In the genomic region with DNA sequence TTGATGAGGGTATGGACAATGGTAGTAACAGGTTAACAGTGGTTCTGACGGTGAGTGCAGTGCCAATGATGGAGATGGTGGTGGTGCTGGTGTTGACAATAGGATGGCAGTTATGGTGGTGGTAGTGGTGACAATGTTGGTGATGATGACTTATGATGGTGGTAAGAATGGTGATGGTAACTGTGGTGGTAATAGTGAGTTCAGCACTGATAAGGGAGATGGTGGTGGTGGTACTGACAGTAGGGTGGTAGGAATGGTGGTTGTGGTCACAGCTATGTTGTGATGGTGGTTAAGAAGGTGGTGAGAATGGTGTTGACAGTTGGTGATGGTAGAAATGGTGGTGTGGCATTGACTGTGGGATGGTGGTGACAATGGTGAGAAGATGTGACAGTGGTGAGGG, we compare ENCODE assay signal across 20 cellular contexts. TPM values are rescaled to one million over a fixed set of nuclear protein-coding genes. Genes with fewer than 3 reads are reported as not detected.
DNase-seq lines count a peak whose midpoint lies in the region; ATAC-seq, FAIRE-seq and TF ChIP-seq lines count a peak whose summit lies in the region.
"Had no signal": no experiment of that assay in that cellular context is flagged by ENCODE, and none has a peak within 500 bp of the region (broad histone marks: within the 10 kb centered on the region; RNA-seq: fewer than 3 reads in every experiment).

No MANE protein-coding gene starts in this region.

- H2AFZ ChIP-seq in HepG2 (ENCODE audit: low read length) (no peak overlapping the region), H1 (ENCODE audit: low read length) (no peak overlapping the region), neural progenitor cell (replicated peaks) (no peak overlapping the region)
- H2AFZ ChIP-seq: GM23248 had no signal

- no peak overlapping the region for H3K23ac ChIP-seq in H1 (ENCODE audit: insufficient read length)

- peaks cover 4% of the 10 kb centered on the region; the same call in 1 of the 2 replicates for H3K23me2 ChIP-seq in H1 (ENCODE audit: low read depth, low read length)

- H3K4me3 ChIP-seq in HepG2 (replicated peaks in 1 of 3; ENCODE audit: insufficient read depth in 1 of 3, low read depth in 2 of 3, low read length in 3 of 3) (no peak overlapping the region), right lobe of liver (no peak overlapping the region), H1 (ENCODE audit: extremely low read depth in 1 of 4, insufficient read depth in 2 of 4, low read depth in 3 of 4, low read length in 4 of 4) (no peak overlapping the region), neural progenitor cell (no peak overlapping the region)
- H3K4me3 ChIP-seq: GM23248 had no signal

- H3K27me3 ChIP-seq in HepG2 (ENCODE audit: control insufficient read depth in 1 of 2, insufficient read depth in 2 of 2, low read length in 2 of 2) = peaks cover 0 to 6% of the 10 kb centered on the region in 2 experiments; a peak in 2 of 5 replicates
- H3K27me3 ChIP-seq in right lobe of liver = no peaks in the 10 kb centered on the region
- no peaks in the 10 kb centered on the region; a peak in 1 of 7 replicates for H3K27me3 ChIP-seq in H1 (replicated peaks in 1 of 4; ENCODE audit: control insufficient read depth in 3 of 4, extremely low read depth in 1 of 4, insufficient read depth in 3 of 4, low read length in 3 of 4)
- H3K27me3 ChIP-seq in neural progenitor cell = no peaks in the 10 kb centered on the region

- no peaks in the 10 kb centered on the region for H3K36me3 Mint-ChIP-seq in neural progenitor cell
- H3K36me3 Mint-ChIP-seq in activated CD4-positive, alpha-beta T cell treated with anti-CD3 and anti-CD28 coated beads, Interleukin-2, amount 10 ng/mL, durations not matched to agents 24 days and 14 days (ENCODE audit: low read depth) = no peaks in the 10 kb centered on the region
- H3K36me3 Mint-ChIP-seq: CD14-positive monocyte; CD8-positive, alpha-beta T cell had no signal

- H3K79me2 ChIP-seq in HepG2 (ENCODE audit: insufficient read depth, low read length) (no peaks in the 10 kb centered on the region), H1 (ENCODE audit: control insufficient read depth in 1 of 2, insufficient read depth in 2 of 2, low read length in 2 of 2) (0 out of 4 replicates have a peak, but pooled peaks cover 0 to 3% of the 10 kb centered on the region in 2 experiments), neural progenitor cell (ENCODE audit: low read depth) (no peaks in the 10 kb centered on the region)

- H2BK120ac ChIP-seq in H1 (replicated peaks; ENCODE audit: low read depth, low read length) = no peak overlapping the region

- no peak overlapping the region for H3K4me3 Mint-ChIP-seq in neural progenitor cell
- H3K4me3 Mint-ChIP-seq in activated CD4-positive, alpha-beta T cell treated with anti-CD3 and anti-CD28 coated beads, Interleukin-2, amount 10 ng/mL, durations not matched to agents 24 days and 14 days = no peak overlapping the region
- H3K4me3 Mint-ChIP-seq: CD14-positive monocyte; CD8-positive, alpha-beta T cell; H9; HFFc6 had no signal

- H3K27me3 Mint-ChIP-seq in neural progenitor cell (ENCODE audit: insufficient read depth, low read depth) = peaks cover 10% of the 10 kb centered on the region
- peaks cover 22% of the 10 kb centered on the region for H3K27me3 Mint-ChIP-seq in activated CD4-positive, alpha-beta T cell treated with anti-CD3 and anti-CD28 coated beads, Interleukin-2, amount 10 ng/mL, durations not matched to agents 24 days and 14 days

- no peak overlapping the region for H3K56ac ChIP-seq in H1 (replicated peaks; ENCODE audit: insufficient read length, low read depth, low read length)

- TF ChIP-seq POLR2A in HepG2 (IDR thresholded peaks at IDR 0.05; ENCODE audit: insufficient read depth in 1 of 2, low read depth in 2 of 2, low read length in 2 of 2) (no peak), right lobe of liver (IDR thresholded peaks at IDR 0.05) (no peak), H1 (IDR thresholded peaks at IDR 0.05; ENCODE audit: control extremely low read depth in 1 of 2, low read depth in 2 of 2, low read length in 2 of 2) (no peak)

- H2BK20ac ChIP-seq in H1 (ENCODE audit: low read length) = peak overlapping the region; percentile 38

- H4K8ac ChIP-seq in H1 (ENCODE audit: extremely low read depth, insufficient read depth, low read length) = no peak overlapping the region

- TF ChIP-seq EP300 in HepG2 (IDR thresholded peaks at IDR 0.05; ENCODE audit: low read depth in 2 of 2, low read length in 2 of 2) (no peak), HepG2 (CRISPR knock-in tag; IDR thresholded peaks at IDR 0.05; ENCODE audit: borderline replicate concordance) (no peak), H1 (IDR thresholded peaks at IDR 0.05; ENCODE audit: borderline replicate concordance in 1 of 2, low read depth in 2 of 2, low read length in 2 of 2) (no peak)

- H4K5ac ChIP-seq in H1 (ENCODE audit: insufficient read length, low read depth, low read length) = no peak overlapping the region

- H3K27ac ChIP-seq in HepG2 (ENCODE audit: extremely low read length, insufficient read depth, low read length) (no peak overlapping the region), right lobe of liver (no peak overlapping the region), H1 (ENCODE audit: low read depth, low read length) (no peak overlapping the region), neural progenitor cell (no peak overlapping the region)
- H3K27ac ChIP-seq: 22Rv1, GM23248 had no signal

- H3K9ac ChIP-seq in HepG2 (ENCODE audit: insufficient read depth, low read depth, low read length) (no peak overlapping the region), H1 (replicated peaks in 1 of 4; ENCODE audit: extremely low read depth in 1 of 4, low read depth in 3 of 4, low read length in 3 of 4) (no peak overlapping the region), neural progenitor cell (no peak overlapping the region)
- H3K9ac ChIP-seq: GM23248 had no signal

- H2AK5ac ChIP-seq in H1 (ENCODE audit: low read depth, low read length) = peak overlapping the region; percentile 96

- H3K36me3 ChIP-seq in HepG2 (replicated peaks in 1 of 2; ENCODE audit: control insufficient read depth in 1 of 2, insufficient read depth in 2 of 2, low read length in 2 of 2) (no peaks in the 10 kb centered on the region), right lobe of liver (no peaks in the 10 kb centered on the region), H1 (ENCODE audit: control insufficient read depth in 2 of 4, insufficient read depth in 4 of 4, low read length in 3 of 4) (no peaks in the 10 kb centered on the region), neural progenitor cell (no peaks in the 10 kb centered on the region)

- H2BK5ac ChIP-seq in H1 (ENCODE audit: low read depth, low read length) = peak overlapping the region; percentile 82; the same call in 1 of the 2 replicates

- FAIRE-seq in HepG2 (lab: Jason Lieb, UNC) = no peak
- FAIRE-seq in H1 (lab: Jason Lieb, UNC) = no peak
- FAIRE-seq: D721Med, G401.6 had no signal

- peaks cover 7% of the 10 kb centered on the region; the same call in 1 of the 2 replicates for H3K4me1 ChIP-seq in HepG2 (ENCODE audit: insufficient read depth, low read length)
- H3K4me1 ChIP-seq in right lobe of liver = no peaks in the 10 kb centered on the region
- H3K4me1 ChIP-seq in H1 (replicated peaks in 1 of 4; ENCODE audit: control insufficient read depth in 3 of 4, insufficient read depth in 4 of 4, low read length in 3 of 4) = peaks cover 0 to 8% (median 0%) of the 10 kb centered on the region in 4 experiments; a peak in 3 of 7 replicates
- H3K4me1 ChIP-seq in neural progenitor cell = peaks cover 20% of the 10 kb centered on the region

- H4K20me1 ChIP-seq in HepG2 (ENCODE audit: insufficient read depth, low read length) = no peaks in the 10 kb centered on the region
- H4K20me1 ChIP-seq in H1 (replicated peaks in 1 of 2; ENCODE audit: control insufficient read depth in 1 of 2, insufficient read depth in 2 of 2, low read length in 2 of 2) = no peaks in the 10 kb centered on the region
- H4K20me1 ChIP-seq in neural progenitor cell (ENCODE audit: low read depth) = no peaks in the 10 kb centered on the region

- WGBS in HepG2 (ENCODE audit: low lambda C conversion rate) = 38% methylated on average over 1 of the region's 1 CpG
- 61% methylated on average over 1 of the region's 1 CpG for whole genome bisulfite sequencing in right lobe of liver (ENCODE audit: insufficient coverage, low coverage, low lambda C conversion rate, missing lambda C conversion rate)
- WGBS in H1 (ENCODE audit: extremely low coverage in 1 of 2, insufficient coverage in 1 of 2, insufficient read length in 1 of 2, insufficient replicate concordance in 2 of 2, low coverage in 1 of 2, low lambda C conversion rate in 2 of 2, missing lambda C conversion rate in 1 of 2), 2 experiments = 81% methylated on average over 1 of the region's 1 CpG; no CpG with 5 or more reads in 1 of the 2 experiments

- CTCF ChIA-PET in HepG2 (lab: Yijun Ruan, JAX; ENCODE audit: low intra/inter-chr PET ratio, low total read pairs) (no interaction called here), H1 (lab: Charles Lee; ENCODE audit: partially characterized antibody) (interaction anchor here (0.8 to 1.7 kb wide), 2 partner anchors 16 to 19 kb away, joined by 3 to 4 read pairs; no protein-coding TSS in a partner anchor)

- no peak for TF ChIP-seq RAD21 in HepG2 (CRISPR knock-in tag; IDR thresholded peaks at IDR 0.05)
- no peak for TF ChIP-seq RAD21 in H1 (IDR thresholded peaks at IDR 0.05 in 1 of 2, conservative IDR thresholded peaks at IDR 0.05 in 1 of 2; ENCODE audit: low read depth in 2 of 2, low read length in 2 of 2)

- H3K79me1 ChIP-seq in H1 (ENCODE audit: low read depth, low read length) = no peaks in the 10 kb centered on the region

- no peak for TF ChIP-seq CTCF in HepG2 (CRISPR knock-in tag; IDR thresholded peaks at IDR 0.05)
- TF ChIP-seq CTCF in right lobe of liver (IDR thresholded peaks at IDR 0.05) = no peak
- no peak for TF ChIP-seq CTCF in H1 (IDR thresholded peaks at IDR 0.05; ENCODE audit: control extremely low read depth in 1 of 3, insufficient read depth in 1 of 3, low read depth in 1 of 3, low read length in 3 of 3)
- no peak for TF ChIP-seq CTCF in neural progenitor cell (IDR thresholded peaks at IDR 0.05)

- DNase-seq in HepG2 (ENCODE audit: low spot score) (no peak), right lobe of liver (no peak), H1 (ENCODE audit: low read depth in 1 of 2, low spot score in 2 of 2) (no peak), neural progenitor cell (ENCODE audit: low spot score) (no peak), NK-92 (lab: John Stamatoyannopoulos, UW; ENCODE audit: unreplicated experiment) (no peak)
- DNase-seq in activated CD4-positive, CD25-positive, alpha-beta regulatory T cell (lab: John Stamatoyannopoulos, UW) = no peak
- no peak for DNase-seq in activated CD4-positive, alpha-beta T cell treated with anti-CD3 and anti-CD28 coated beads, Interleukin-2, amount 10 ng/mL, durations not matched to agents 24 days and 14 days
- DNase-seq: CD8-positive, alpha-beta T cell; COR-L47; DMS153; DMS79 treated with DMSO at 0.1 percent for 48 hours; EL; GM23248; H9; HFFc6; KG1 had no signal

- H3K4ac ChIP-seq in H1 (replicated peaks; ENCODE audit: insufficient read length, low read depth, low read length) = peak overlapping the region; percentile 16

- intact Hi-C loops in HepG2 (cut with micrococcal nuclease; ENCODE audit: unreplicated experiment) (no loop called here), right lobe of liver (cut with DNase I) (no loop called here)
- intact Hi-C loops in activated CD4-positive, alpha-beta T cell treated with anti-CD3 and anti-CD28 coated beads, Interleukin-2, amount 10 ng/mL, durations not matched to agents 24 days and 14 days (cut with micrococcal nuclease) = no loop called here

- H2BK15ac ChIP-seq in H1 (ENCODE audit: low read length) = peak overlapping the region; percentile 6

- H3K9me3 Mint-ChIP-seq in neural progenitor cell = no peaks in the 10 kb centered on the region
- H3K9me3 Mint-ChIP-seq in activated CD4-positive, alpha-beta T cell treated with anti-CD3 and anti-CD28 coated beads, Interleukin-2, amount 10 ng/mL, durations not matched to agents 24 days and 14 days = no peaks in the 10 kb centered on the region
- H3K9me3 Mint-ChIP-seq: CD14-positive monocyte; CD8-positive, alpha-beta T cell; HFFc6 had no signal

- H3K27ac Mint-ChIP-seq in neural progenitor cell = peak overlapping the region; percentile 8
- no peak overlapping the region for H3K27ac Mint-ChIP-seq in activated CD4-positive, alpha-beta T cell treated with anti-CD3 and anti-CD28 coated beads, Interleukin-2, amount 10 ng/mL, durations not matched to agents 24 days and 14 days
- H3K27ac Mint-ChIP-seq: CD14-positive monocyte; CD8-positive, alpha-beta T cell; H9; HFFc6 had no signal

- H3K4me2 ChIP-seq in HepG2 (ENCODE audit: low read depth, low read length) (no peak overlapping the region), H1 (ENCODE audit: insufficient read depth in 1 of 2, low read depth in 2 of 2, low read length in 2 of 2) (no peak overlapping the region), neural progenitor cell (no peak overlapping the region)

- H3F3A ChIP-seq in neural progenitor cell (ENCODE audit: low read depth) = no peaks in the 10 kb centered on the region

- H3K9me3 ChIP-seq in HepG2 (ENCODE audit: low read length) (no peaks in the 10 kb centered on the region), right lobe of liver (no peaks in the 10 kb centered on the region), H1 (ENCODE audit: insufficient read depth in 2 of 2, low read depth in 1 of 2, low read length in 1 of 2) (no peaks in the 10 kb centered on the region), neural progenitor cell (ENCODE audit: low read depth) (no peaks in the 10 kb centered on the region)

- POLR2A ChIA-PET in HepG2 (lab: Yijun Ruan, JAX) = no interaction called here
- POLR2A ChIA-PET in H1 (lab: Charles Lee; ENCODE audit: partially characterized antibody) = interaction anchor here (1.6 kb wide), 1 partner anchor 134 kb away, joined by 5 read pairs; no protein-coding TSS in a partner anchor

- in situ Hi-C loops in HepG2 (cut with HindIII; ENCODE audit: extremely low pct_ligation_motif_present, low pct_unique_long_range_greater_than_20kb) = no loop called here

- peaks cover 20% of the 10 kb centered on the region for H3K4me1 Mint-ChIP-seq in neural progenitor cell
- H3K4me1 Mint-ChIP-seq in activated CD4-positive, alpha-beta T cell treated with anti-CD3 and anti-CD28 coated beads, Interleukin-2, amount 10 ng/mL, durations not matched to agents 24 days and 14 days = no peaks in the 10 kb centered on the region
- H3K4me1 Mint-ChIP-seq: CD14-positive monocyte had no signal

- H3K18ac ChIP-seq in H1 (ENCODE audit: extremely low read depth, low read length) = no peak overlapping the region; the same call in 1 of the 2 replicates

- no TSS peak for BruUV-seq in HepG2 (replicated peaks; lab: Mats Ljungman, UMichigan)

- ATAC-seq in HepG2 = no peak
- ATAC-seq in right lobe of liver = no peak
- ATAC-seq: CD8-positive, alpha-beta T cell had no signal

- peak overlapping the region; percentile 46 for H4K91ac ChIP-seq in H1 (replicated peaks; ENCODE audit: insufficient read length, low read length)

- H2BK12ac ChIP-seq in H1 (ENCODE audit: low read depth, low read length) = peak overlapping the region; percentile 93; the same call in 1 of the 2 replicates

- no peak overlapping the region for H3K14ac ChIP-seq in H1 (ENCODE audit: insufficient read length)

RNA-seq across cellular contexts. Expression of a gene that starts 13.4 kb away (rescaled TPM):
- not detected in 2 replicates for total RNA-seq in HepG2 (2016; rRNA removed; fragmentation: Illumina TruSeq; extraction: Trizol)
- total RNA-seq in HepG2 (2016; cell fraction: cytosol; rRNA removed; fragmentation: Illumina TruSeq; extraction: Trizol; ENCODE audit: low read depth) = not detected in 2 replicates
- total RNA-seq in HepG2 (2016; cell fraction: insoluble cytoplasmic fraction; rRNA removed; fragmentation: Illumina TruSeq; extraction: Trizol) = not detected in 2 replicates
- not detected in 2 replicates for total RNA-seq in HepG2 (2016; cell fraction: membrane; rRNA removed; fragmentation: Illumina TruSeq; extraction: Trizol)
- not detected in 2 replicates for total RNA-seq in HepG2 (2016; cell fraction: nucleus; rRNA removed; fragmentation: Illumina TruSeq; extraction: Trizol)
- polyA plus RNA-seq in HepG2 (2011; rRNA removed) = not detected in 2 replicates
- polyA plus RNA-seq in HepG2 (2011; cell fraction: cytosol; rRNA removed) = not detected in 2 replicates
- polyA plus RNA-seq in HepG2 (2011; cell fraction: nucleus; rRNA removed) = not detected in 2 replicates
- not detected in 2 replicates for polyA plus RNA-seq in HepG2 (2012)
- polyA plus RNA-seq in HepG2 (2016; cell fraction: cytosol; fragmentation: Illumina TruSeq; extraction: Trizol; ENCODE audit: low read depth) = not detected in 2 replicates
- polyA plus RNA-seq in HepG2 (2016; cell fraction: insoluble cytoplasmic fraction; fragmentation: Illumina TruSeq; extraction: Trizol; ENCODE audit: low read depth) = not detected in 2 replicates
- polyA plus RNA-seq in HepG2 (2016; cell fraction: membrane; fragmentation: Illumina TruSeq; extraction: Trizol; ENCODE audit: low read depth) = not detected in 2 replicates
- polyA plus RNA-seq in HepG2 (2016; cell fraction: nucleus; fragmentation: Illumina TruSeq; extraction: Trizol; ENCODE audit: insufficient read depth, low read depth) = not detected in 2 replicates
- not detected in 2 replicates for polyA minus RNA-seq in HepG2 (2011; rRNA and poly(A)+ RNA removed; ENCODE audit: low replicate concordance)
- not detected in 2 replicates for polyA minus RNA-seq in HepG2 (2011; cell fraction: cytosol; rRNA and poly(A)+ RNA removed)
- not detected in 2 replicates for polyA minus RNA-seq in HepG2 (2011; cell fraction: nucleus; rRNA and poly(A)+ RNA removed)
- total RNA-seq in right lobe of liver = under 1 TPM; 0.25 to 0.68 (median 0.32) TPM
- total RNA-seq in H1 (2021; fragmentation: NEBNext Ultra II Directional; extraction: Animal tissue kit (Norgen Biotek cat#: 25700)) = 10.2 and 13.1 TPM in 2 replicates
- 7.2 and 11.6 TPM in 2 replicates for polyA plus RNA-seq in H1 (2011; rRNA removed)
- 12.0 TPM for polyA plus RNA-seq in H1 (2011; cell fraction: cytosol; rRNA removed)
- 50.9 TPM for polyA plus RNA-seq in H1 (2011; cell fraction: nucleus; rRNA removed)
- 4.2 to 8.2 TPM (median 6.5 TPM) in 4 replicates for polyA plus RNA-seq in H1 (2012, experiment 1 of 2)
- 4.0 TPM for polyA plus RNA-seq in H1 (2012, experiment 2 of 2)
- polyA plus RNA-seq in H1 (2013, experiment 1 of 2) = 6.3 TPM
- 6.0 TPM for polyA plus RNA-seq in H1 (2013, experiment 2 of 2)
- 2.1 and 2.9 TPM in 2 replicates for polyA minus RNA-seq in H1 (2011; rRNA and poly(A)+ RNA removed)
- 3.2 TPM for polyA minus RNA-seq in H1 (2011; cell fraction: cytosol; rRNA and poly(A)+ RNA removed)
- polyA minus RNA-seq in H1 (2011; cell fraction: nucleus; rRNA and poly(A)+ RNA removed) = 2.9 TPM
- total RNA-seq in neural progenitor cell (ENCODE audit: low replicate concordance) = 0.17 and 1.1 TPM in 2 replicates
- total RNA-seq in activated CD4-positive, alpha-beta T cell treated with anti-CD3 and anti-CD28 coated beads, Interleukin-2, amount 10 ng/mL, durations not matched to agents 24 days and 14 days = not detected in 2 replicates
- total RNA-seq: CD8-positive, alpha-beta T cell had no signal
- polyA plus RNA-seq: CD14-positive monocyte had no signal
